Comparison of ENCODE assay signal across 1 cellular context in the genomic region with DNA sequence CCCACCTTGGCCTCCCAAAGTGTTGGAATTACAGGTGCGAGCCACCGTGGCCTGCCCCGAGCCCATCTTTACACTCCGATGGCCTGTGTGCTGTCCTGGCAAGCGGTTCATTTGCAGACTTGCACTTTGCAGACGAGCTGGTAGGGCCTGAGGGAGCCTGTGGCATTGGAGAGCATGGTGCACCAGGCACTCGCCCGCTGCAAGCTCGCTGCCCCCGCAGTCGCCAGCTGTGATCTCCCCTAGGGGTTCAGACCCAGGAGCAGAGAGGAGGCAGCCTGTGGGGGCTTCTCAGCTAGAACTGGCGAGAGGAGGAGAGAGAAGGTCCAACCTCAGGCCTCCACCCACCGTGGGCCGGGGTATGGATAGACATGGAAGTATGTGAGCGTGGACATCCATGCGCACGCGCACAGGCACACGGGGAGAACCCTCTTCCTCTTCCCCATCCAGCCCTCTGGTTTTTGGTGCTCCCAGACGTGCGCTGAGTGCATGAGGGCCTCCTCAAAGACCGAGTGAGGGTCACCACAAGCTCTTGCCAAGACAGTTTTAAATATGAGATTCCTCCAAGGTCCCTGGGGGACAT.
TF ChIP-seq lines count a peak whose summit lies in the region.

No MANE protein-coding gene starts in this region.

TF ChIP-seq in IMR-90, 13 proteins besides CTCF, POLR2A, EP300 and RAD21 (continued from another document):
- TF ChIP-seq USF2 (IDR thresholded peaks at IDR 0.05; ENCODE audit: low read depth, low read length) (no peak), RFX5 (IDR thresholded peaks at IDR 0.05; ENCODE audit: low read depth, low read length) (no peak), SMC3 (IDR thresholded peaks at IDR 0.05; ENCODE audit: low read depth, low read length) (no peak), FOS (IDR thresholded peaks at IDR 0.05; ENCODE audit: low read depth, low read length) (no peak), MAFK (IDR thresholded peaks at IDR 0.05; ENCODE audit: low read depth, low read length) (no peak), RCOR1 (IDR thresholded peaks at IDR 0.05; ENCODE audit: insufficient replicate concordance, low read length) (no peak), NFE2L2 (IDR thresholded peaks at IDR 0.05; ENCODE audit: low read depth, low read length) (no peak), MAZ (IDR thresholded peaks at IDR 0.05; ENCODE audit: borderline replicate concordance, low read depth, low read length) (no peak)
- TF ChIP-seq, protein P1, sequence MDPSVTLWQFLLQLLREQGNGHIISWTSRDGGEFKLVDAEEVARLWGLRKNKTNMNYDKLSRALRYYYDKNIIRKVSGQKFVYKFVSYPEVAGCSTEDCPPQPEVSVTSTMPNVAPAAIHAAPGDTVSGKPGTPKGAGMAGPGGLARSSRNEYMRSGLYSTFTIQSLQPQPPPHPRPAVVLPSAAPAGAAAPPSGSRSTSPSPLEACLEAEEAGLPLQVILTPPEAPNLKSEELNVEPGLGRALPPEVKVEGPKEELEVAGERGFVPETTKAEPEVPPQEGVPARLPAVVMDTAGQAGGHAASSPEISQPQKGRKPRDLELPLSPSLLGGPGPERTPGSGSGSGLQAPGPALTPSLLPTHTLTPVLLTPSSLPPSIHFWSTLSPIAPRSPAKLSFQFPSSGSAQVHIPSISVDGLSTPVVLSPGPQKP (IDR thresholded peaks at IDR 0.05; ENCODE audit: borderline replicate concordance, low read depth, low read length) = no peak
